ENCODE assay signal across 8 cellular contexts in the genomic region with DNA sequence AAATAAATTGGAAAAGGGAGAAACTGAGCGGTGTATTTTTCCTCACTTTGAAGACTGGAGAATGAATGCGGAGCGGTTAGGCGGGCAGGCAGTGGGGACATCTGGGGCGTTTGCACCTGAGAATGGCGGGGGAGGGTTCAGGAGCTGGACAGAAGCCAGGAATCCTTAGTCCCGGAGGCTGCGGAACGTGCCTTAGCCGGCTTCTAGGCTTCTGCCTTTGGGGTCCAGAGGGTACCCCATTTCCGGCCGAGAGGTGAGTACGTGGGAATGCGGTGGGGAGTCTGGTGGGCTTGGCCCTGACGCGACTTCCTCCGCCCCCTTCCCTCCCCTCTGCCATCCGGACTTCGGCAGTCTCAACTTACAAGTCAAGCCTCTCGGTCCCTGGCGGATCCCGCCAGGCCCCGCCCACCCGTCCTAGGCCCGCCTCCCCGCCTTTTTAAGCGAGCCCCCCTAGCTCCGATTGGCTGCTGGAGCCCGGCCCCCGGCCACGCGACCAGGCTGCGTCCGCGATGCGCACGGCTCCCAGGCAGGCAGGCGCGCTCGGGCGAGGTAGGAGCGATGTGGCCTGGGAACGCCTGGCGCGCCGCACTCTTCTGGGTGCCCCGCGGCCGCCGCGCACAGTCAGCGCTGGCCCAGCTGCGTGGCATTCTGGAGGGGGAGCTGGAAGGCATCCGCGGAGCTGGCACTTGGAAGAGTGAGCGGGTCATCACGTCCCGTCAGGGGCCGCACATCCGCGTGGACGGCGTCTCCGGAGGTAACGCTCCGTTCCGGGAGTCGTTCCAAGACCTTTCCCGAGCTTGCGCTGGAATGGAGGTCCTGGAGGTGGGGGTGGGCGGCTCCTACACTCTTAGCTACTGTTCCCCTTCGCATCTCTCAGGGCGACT. TPM values are rescaled to one million over a fixed set of nuclear protein-coding genes. Genes with fewer than 3 reads are reported as not detected.
DNase-seq lines count a peak whose midpoint lies in the region; TF ChIP-seq lines count a peak whose summit lies in the region.

GCAT (plus strand) TSS at position 525 of the 884 bp plus-strand sequence; CDS start at position 559, 34 bp downstream.

- H3K27me3 ChIP-seq in suprapubic skin: no peaks in the 10 kb centered on the region

- TF ChIP-seq CTCF in HEK293 (tag by site-specific recombination; IDR thresholded peaks at IDR 0.05) (no peak), NB4 (IDR thresholded peaks at IDR 0.05; ENCODE audit: low read depth, low read length) (no peak), suprapubic skin (IDR thresholded peaks at IDR 0.05) (no peak)

- POLR2A ChIA-PET in HEK293 (lab: Yijun Ruan, JAX): interaction anchor here (0.6 to 2.5 kb wide), 37 partner anchors 8 to 1898 kb away, joined by 3 to 28 read pairs (median 4); partner anchors contain the start of genes ANKRD54, C22orf23, EIF3L and GGA1

- peaks cover 6% of the 10 kb centered on the region; the same call in 1 of the 2 replicates for H3K4me1 ChIP-seq in HEK293 (ENCODE audit: control insufficient read depth, insufficient read depth, low read length)
- H3K4me1 ChIP-seq in suprapubic skin: peaks cover 61% of the 10 kb centered on the region

- in situ Hi-C loops in G401 (cut with HindIII; ENCODE audit: low sequenced_read_pairs): no loop called here

- H3K9me3 ChIP-seq in HEK293 (ENCODE audit: control insufficient read depth, insufficient read depth, low read depth, low read length) (no peaks in the 10 kb centered on the region), suprapubic skin (no peaks in the 10 kb centered on the region)

- TF ChIP-seq POLR2A in NB4 (IDR thresholded peaks at IDR 0.05; ENCODE audit: extremely low read depth, insufficient read length) (peak; percentile 62), suprapubic skin (IDR thresholded peaks at IDR 0.05) (no peak)

- peaks cover 20% of the 10 kb centered on the region for H3K27me3 Mint-ChIP-seq in activated naive CD4-positive, alpha-beta T cell treated with anti-CD3 and anti-CD28 coated beads, Interleukin-2, amount 50 U/mL, for 24 hours

- H3K4me3 ChIP-seq in HEK293 (ENCODE audit: low read depth, low read length) (peak within 1 kb of the TSS; percentile 68), NB4 (ENCODE audit: low read depth, low read length) (peak within 1 kb of the TSS; percentile 85), suprapubic skin (peak within 1 kb of the TSS; percentile 75)

- H3K36me3 ChIP-seq in HEK293 (ENCODE audit: control insufficient read depth in 2 of 2, insufficient read depth in 1 of 2, low read length in 2 of 2): peaks cover 0 to 5% of the 10 kb centered on the region in 2 experiments; a peak in 1 of 3 replicates
- H3K36me3 ChIP-seq in suprapubic skin: no peaks in the 10 kb centered on the region

- 1% methylated on average over 16 of the region's 73 CpGs for WGBS in suprapubic skin

- CTCF ChIA-PET in HEK293 (lab: Yijun Ruan, JAX): interaction anchor here (0.6 to 3.8 kb wide), 10 partner anchors 10 to 227 kb away, joined by 3 to 61 read pairs (median 5); no protein-coding TSS in a partner anchor

- H3K27ac ChIP-seq in HEK293 (ENCODE audit: extremely low read depth, low read depth, low read length): peak within 1 kb of the TSS; percentile 45; the same call in 1 of the 2 replicates
- peak within 1 kb of the TSS; percentile 91 for H3K27ac ChIP-seq in suprapubic skin

- TF ChIP-seq EP300 in suprapubic skin (IDR thresholded peaks at IDR 0.05): no peak

- peak; percentile 97 for DNase-seq in G401 (ENCODE audit: low spot score)
- DNase-seq in NB4 (ENCODE audit: low read depth): peak; percentile 97
- peak; percentile 88 for DNase-seq in SKM-1 treated with dmso at 0.1 percent for 144 hours (lab: John Stamatoyannopoulos, UW; ENCODE audit: unreplicated experiment)
- DNase-seq in globus pallidus (ENCODE audit: low spot score): peak; percentile 94
- peak; percentile 93 for DNase-seq in occipital lobe (lab: John Stamatoyannopoulos, UW)
- DNase-seq in suprapubic skin (ENCODE audit: low spot score in 2 of 2): peak; percentile 97 to 98

- H3K36me3 Mint-ChIP-seq in activated naive CD4-positive, alpha-beta T cell treated with anti-CD3 and anti-CD28 coated beads, Interleukin-2, amount 50 U/mL, for 24 hours: no peaks in the 10 kb centered on the region

- H3K4me3 Mint-ChIP-seq in activated naive CD4-positive, alpha-beta T cell treated with anti-CD3 and anti-CD28 coated beads, Interleukin-2, amount 50 U/mL, for 24 hours: peak within 1 kb of the TSS; percentile 73

- H3K27ac Mint-ChIP-seq in activated naive CD4-positive, alpha-beta T cell treated with anti-CD3 and anti-CD28 coated beads, Interleukin-2, amount 50 U/mL, for 24 hours: no peak within 1 kb of the TSS

- peaks cover 32% of the 10 kb centered on the region for H3K4me1 Mint-ChIP-seq in activated naive CD4-positive, alpha-beta T cell treated with anti-CD3 and anti-CD28 coated beads, Interleukin-2, amount 50 U/mL, for 24 hours

- H3K9me3 Mint-ChIP-seq in activated naive CD4-positive, alpha-beta T cell treated with anti-CD3 and anti-CD28 coated beads, Interleukin-2, amount 50 U/mL, for 24 hours: no peaks in the 10 kb centered on the region

TF ChIP-seq in HEK293, 187 proteins besides CTCF, POLR2A, EP300 and RAD21 (continues in another document):
- no peak for TF ChIP-seq ZNF19 (tag by site-specific recombination; IDR thresholded peaks at IDR 0.05; ENCODE audit: low read depth)
- TF ChIP-seq PRDM4 (tag by site-specific recombination; IDR thresholded peaks at IDR 0.05): peak; percentile 32; the same call in 1 of the 2 replicates
- no peak for TF ChIP-seq ZNF596 (tag by site-specific recombination; IDR thresholded peaks at IDR 0.05)
- TF ChIP-seq ZNF514 (tag by site-specific recombination; IDR thresholded peaks at IDR 0.05): no peak
- no peak for TF ChIP-seq ZNF792 (tag by site-specific recombination; IDR thresholded peaks at IDR 0.05)
- TF ChIP-seq ZBTB20 (tag by site-specific recombination; IDR thresholded peaks at IDR 0.05): peak; percentile 76; the same call in 1 of the 2 replicates
- no peak for TF ChIP-seq ZNF623 (tag by site-specific recombination; IDR thresholded peaks at IDR 0.05)
- TF ChIP-seq, protein P1, sequence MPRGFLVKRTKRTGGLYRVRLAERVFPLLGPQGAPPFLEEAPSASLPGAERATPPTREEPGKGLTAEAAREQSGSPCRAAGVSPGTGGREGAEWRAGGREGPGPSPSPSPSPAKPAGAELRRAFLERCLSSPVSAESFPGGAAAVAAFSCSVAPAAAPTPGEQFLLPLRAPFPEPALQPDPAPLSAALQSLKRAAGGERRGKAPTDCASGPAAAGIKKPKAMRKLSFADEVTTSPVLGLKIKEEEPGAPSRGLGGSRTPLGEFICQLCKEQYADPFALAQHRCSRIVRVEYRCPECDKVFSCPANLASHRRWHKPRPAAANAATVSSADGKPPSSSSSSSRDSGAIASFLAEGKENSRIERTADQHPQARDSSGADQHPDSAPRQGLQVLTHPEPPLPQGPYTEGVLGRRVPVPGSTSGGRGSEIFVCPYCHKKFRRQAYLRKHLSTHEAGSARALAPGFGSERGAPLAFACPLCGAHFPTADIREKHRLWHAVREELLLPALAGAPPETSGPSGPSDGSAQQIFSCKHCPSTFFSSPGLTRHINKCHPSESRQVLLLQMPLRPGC (tag by site-specific recombination; IDR thresholded peaks at IDR 0.05): peak; percentile 98
- TF ChIP-seq, protein P2, sequence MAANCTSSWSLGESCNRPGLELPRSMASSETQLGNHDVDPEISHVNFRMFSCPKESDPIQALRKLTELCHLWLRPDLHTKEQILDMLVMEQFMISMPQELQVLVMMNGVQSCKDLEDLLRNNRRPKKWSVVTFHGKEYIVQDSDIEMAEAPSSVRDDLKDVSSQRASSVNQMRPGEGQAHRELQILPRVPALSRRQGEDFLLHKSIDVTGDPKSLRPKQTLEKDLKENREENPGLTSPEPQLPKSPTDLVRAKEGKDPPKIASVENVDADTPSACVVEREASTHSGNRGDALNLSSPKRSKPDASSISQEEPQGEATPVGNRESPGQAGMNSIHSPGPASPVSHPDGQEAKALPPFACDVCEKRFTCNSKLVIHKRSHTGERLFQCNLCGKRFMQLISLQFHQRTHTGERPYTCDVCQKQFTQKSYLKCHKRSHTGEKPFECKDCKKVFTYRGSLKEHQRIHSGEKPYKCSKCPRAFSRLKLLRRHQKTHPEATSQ (tag by site-specific recombination; IDR thresholded peaks at IDR 0.05): peak; percentile 84
- TF ChIP-seq ZNF544 (tag by site-specific recombination; IDR thresholded peaks at IDR 0.05): no peak
- TF ChIP-seq ZNF366 (tag by site-specific recombination; conservative IDR thresholded peaks at IDR 0.05): peak; percentile 79
- TF ChIP-seq ZFP41 (tag by site-specific recombination; IDR thresholded peaks at IDR 0.05; ENCODE audit: borderline replicate concordance): no peak
- no peak for TF ChIP-seq ZNF266 (tag by site-specific recombination; IDR thresholded peaks at IDR 0.05; ENCODE audit: low read depth)
- peak; percentile 97 for TF ChIP-seq ZNF610 (tag by site-specific recombination; IDR thresholded peaks at IDR 0.05; ENCODE audit: borderline replicate concordance)
- TF ChIP-seq OSR2 (tag by site-specific recombination; IDR thresholded peaks at IDR 0.05): peak; percentile 6; the same call in 1 of the 2 replicates

RNA-seq across cellular contexts. Expression of gene GCAT, which starts in this region (rescaled TPM):
- total RNA-seq in G401 (2014; rRNA removed; shearing (Covaris generic)): 35.6 and 44.6 TPM in 2 replicates
- total RNA-seq in occipital lobe (8.3 TPM), suprapubic skin (10 to 100 TPM; 11.3 to 34.5 (median 20.1) TPM)

Comparison
In these comparisons a context has a peak if more than half of its experiments do, and no peak if none do; other contexts are left out.
1. Peak in every context shown above with its lines: DNase-seq, H3K4me3 ChIP-seq and H3K27ac ChIP-seq.